ENCODE assay signal across 24 cellular contexts in genomic region chr2:68732533-68732932, GRCh38. TPM values are rescaled to one million over a fixed set of nuclear protein-coding genes. Genes with fewer than 3 reads are reported as not detected.
DNase-seq lines count a peak whose midpoint lies in the region; ATAC-seq and TF ChIP-seq lines count a peak whose summit lies in the region.
"Had no signal": no experiment of that assay in that cellular context is flagged by ENCODE, and none has a peak within 500 bp of the region (broad histone marks: within the 10 kb centered on the region; RNA-seq: fewer than 3 reads in every experiment).

No MANE protein-coding gene starts in this region.

- no peaks in the 10 kb centered on the region for H3K27me3 ChIP-seq in effector memory CD4-positive, alpha-beta T cell (replicated peaks; ENCODE audit: control insufficient read depth, insufficient read depth, low read length, poor library complexity, severe bottlenecking)
- H3K27me3 ChIP-seq in neutrophil (no peaks in the 10 kb centered on the region), aorta (ENCODE audit: control insufficient read depth in 1 of 2, insufficient read depth in 2 of 2, low read length in 1 of 2) (no peaks in the 10 kb centered on the region)
- H3K27me3 ChIP-seq: sigmoid colon, thyroid gland had no signal

- CTCF ChIA-PET in activated CD8-positive, alpha-beta memory T cell treated with anti-CD3 and anti-CD28 coated beads, Interleukin-2, amount 10 ng/mL, durations not matched to agents 7 days and 5 days (lab: Charles Lee) = interaction anchor here (1.2 to 4.7 kb wide), 6 partner anchors 9 to 23 kb away, joined by 4 to 34 read pairs (median 18); no protein-coding TSS in a partner anchor

- TF ChIP-seq CTCF in neutrophil (IDR thresholded peaks at IDR 0.05) = no peak

- peaks cover 31% of the 10 kb centered on the region for H3K4me1 Mint-ChIP-seq in activated CD8-positive, alpha-beta memory T cell treated with anti-CD3 and anti-CD28 coated beads, Interleukin-2, amount 10 ng/mL, durations not matched to agents 7 days and 5 days
- H3K4me1 Mint-ChIP-seq: neural crest cell had no signal

- peak overlapping the region; percentile 88 for H3K27ac ChIP-seq in effector memory CD4-positive, alpha-beta T cell (ENCODE audit: insufficient read depth, low read length, poor library complexity, severe bottlenecking)
- H3K27ac ChIP-seq in neutrophil (peak overlapping the region; percentile 91), aorta (ENCODE audit: low read depth in 1 of 2, low read length in 2 of 2) (no peak overlapping the region)
- H3K27ac ChIP-seq: KMS-11, thyroid gland had no signal

- intact Hi-C loops in aorta (cut with DNase I) = no loop called here

- peaks cover 19% of the 10 kb centered on the region for H3K36me3 Mint-ChIP-seq in activated CD8-positive, alpha-beta memory T cell treated with anti-CD3 and anti-CD28 coated beads, Interleukin-2, amount 10 ng/mL, durations not matched to agents 7 days and 5 days

- H3K4me3 Mint-ChIP-seq in activated CD8-positive, alpha-beta memory T cell treated with anti-CD3 and anti-CD28 coated beads, Interleukin-2, amount 10 ng/mL, durations not matched to agents 7 days and 5 days = no peak overlapping the region
- H3K4me3 Mint-ChIP-seq: activated naive CD8-positive, alpha-beta T cell treated with anti-CD3 and anti-CD28 coated beads, Interleukin-2, amount 10 ng/mL, durations not matched to agents 7 days and 5 days; neural crest cell; T-cell had no signal

- no peaks in the 10 kb centered on the region for H3K27me3 Mint-ChIP-seq in activated CD8-positive, alpha-beta memory T cell treated with anti-CD3 and anti-CD28 coated beads, Interleukin-2, amount 10 ng/mL, durations not matched to agents 7 days and 5 days
- H3K27me3 Mint-ChIP-seq: activated naive CD8-positive, alpha-beta T cell treated with anti-CD3 and anti-CD28 coated beads, Interleukin-2, amount 10 ng/mL, durations not matched to agents 7 days and 5 days; T-cell had no signal

- no peaks in the 10 kb centered on the region for H3K9me3 ChIP-seq in effector memory CD4-positive, alpha-beta T cell (ENCODE audit: control insufficient read depth, low read length)
- H3K9me3 ChIP-seq in neutrophil (no peaks in the 10 kb centered on the region), aorta (ENCODE audit: control insufficient read depth, low read length) (no peaks in the 10 kb centered on the region)
- H3K9me3 ChIP-seq: HAP-1, sigmoid colon, thyroid gland had no signal

- ATAC-seq in activated CD8-positive, alpha-beta memory T cell treated with anti-CD3 and anti-CD28 coated beads, Interleukin-2, amount 10 ng/mL, durations not matched to agents 7 days and 5 days = no peak
- peak; percentile 19 for ATAC-seq in aorta (ENCODE audit: low FRiP score)
- ATAC-seq in HG02759 (IDR thresholded peaks at IDR 0.05; ENCODE audit: unreplicated experiment) = no peak
- ATAC-seq: T-cell had no signal

- no peaks in the 10 kb centered on the region for H3K36me3 ChIP-seq in effector memory CD4-positive, alpha-beta T cell (ENCODE audit: control insufficient read depth, insufficient read depth, low read length)
- no peaks in the 10 kb centered on the region for H3K36me3 ChIP-seq in neutrophil
- H3K36me3 ChIP-seq in aorta (ENCODE audit: control insufficient read depth in 1 of 2, insufficient read depth in 2 of 2, low read length in 1 of 2) = no peaks in the 10 kb centered on the region
- H3K36me3 ChIP-seq: HAP-1, sigmoid colon, thyroid gland had no signal

- peak; percentile 37 for DNase-seq in activated CD8-positive, alpha-beta memory T cell treated with anti-CD3 and anti-CD28 coated beads, Interleukin-2, amount 10 ng/mL, durations not matched to agents 7 days and 5 days
- DNase-seq in activated CD8-positive, alpha-beta memory T cell treated with anti-CD3 and anti-CD28 coated beads, Interleukin-2, amount 50 U/mL, for 4 hours = no peak
- DNase-seq in effector memory CD4-positive, alpha-beta T cell = no peak
- DNase-seq in aorta = no peak
- DNase-seq in mucosa of gallbladder (ENCODE audit: low spot score) = no peak
- no peak for DNase-seq in GM03348 (ENCODE audit: low spot score)
- DNase-seq: activated effector memory CD4-positive, alpha-beta T cell treated with anti-CD3 and anti-CD28 coated beads, Interleukin-2, amount 50 U/mL, for 16 hours; activated naive CD8-positive, alpha-beta T cell treated with anti-CD3 and anti-CD28 coated beads, Interleukin-2, amount 10 ng/mL, durations not matched to agents 7 days and 5 days; activated T-cell treated with anti-CD3 and anti-CD28 coated beads, Interleukin-2, amount 50 U/mL, for 1 hour; cerebellar nuclear complex; DMS153; NCI-H1417 treated with DMSO at 0.1 percent for 48 hours; NCI-H345; sigmoid colon; stimulated activated naive CD4-positive, alpha-beta T cell treated with Interleukin-2 at 50 U/mL for 16 hours; T-cell; thyroid gland had no signal

- H3K4me3 ChIP-seq in effector memory CD4-positive, alpha-beta T cell (ENCODE audit: insufficient read depth, low read depth, low read length, poor library complexity, severe bottlenecking) = no peak overlapping the region
- no peak overlapping the region for H3K4me3 ChIP-seq in neutrophil (ENCODE audit: low read depth in 1 of 2, low read length in 1 of 2)
- no peak overlapping the region for H3K4me3 ChIP-seq in aorta (ENCODE audit: low read length in 2 of 2)
- H3K4me3 ChIP-seq: HAP-1, sigmoid colon, thyroid gland had no signal

- H3K9me3 Mint-ChIP-seq in activated CD8-positive, alpha-beta memory T cell treated with anti-CD3 and anti-CD28 coated beads, Interleukin-2, amount 10 ng/mL, durations not matched to agents 7 days and 5 days (ENCODE audit: low read depth) = no peaks in the 10 kb centered on the region
- H3K9me3 Mint-ChIP-seq: activated naive CD8-positive, alpha-beta T cell treated with anti-CD3 and anti-CD28 coated beads, Interleukin-2, amount 10 ng/mL, durations not matched to agents 7 days and 5 days; neural crest cell; T-cell had no signal

- H3K27ac Mint-ChIP-seq in activated CD8-positive, alpha-beta memory T cell treated with anti-CD3 and anti-CD28 coated beads, Interleukin-2, amount 10 ng/mL, durations not matched to agents 7 days and 5 days = no peak overlapping the region
- H3K27ac Mint-ChIP-seq: activated naive CD8-positive, alpha-beta T cell treated with anti-CD3 and anti-CD28 coated beads, Interleukin-2, amount 10 ng/mL, durations not matched to agents 7 days and 5 days had no signal

- H3K4me1 ChIP-seq in effector memory CD4-positive, alpha-beta T cell (ENCODE audit: control insufficient read depth, insufficient read depth, low read length, poor library complexity, severe bottlenecking) = peaks cover 33% of the 10 kb centered on the region
- H3K4me1 ChIP-seq in neutrophil (ENCODE audit: control insufficient read depth in 1 of 2, insufficient read depth in 1 of 2, low read depth in 1 of 2, low read length in 1 of 2) (peaks cover 61 to 64% of the 10 kb centered on the region in 2 experiments), aorta (ENCODE audit: control insufficient read depth in 1 of 2, insufficient read depth in 2 of 2, low read length in 2 of 2) (no peaks in the 10 kb centered on the region)
- H3K4me1 ChIP-seq: HAP-1, sigmoid colon, thyroid gland had no signal

- WGBS in aorta, 2 donors = 92% methylated on average over 8 of the region's 8 CpGs

RNA-seq across cellular contexts. Expression of gene ARHGAP25, which starts 2.1 kb away (rescaled TPM):
- 100 to 1,000 TPM in 1 of 2 experiments, 10 to 100 TPM in 1; 90.2 to 126 TPM for total RNA-seq in activated CD8-positive, alpha-beta memory T cell treated with anti-CD3 and anti-CD28 coated beads, Interleukin-2, amount 10 ng/mL, durations not matched to agents 7 days and 5 days
- 10 to 100 TPM in 1 of 2 donors, 1 to 10 TPM in 1; 6.8 to 21.1 TPM for total RNA-seq in aorta
- polyA plus RNA-seq in aorta = 1 to 10 TPM; 2.6 to 6.0 TPM
- total RNA-seq in mucosa of gallbladder = 12.6 TPM
- total RNA-seq: G401, HT1080 had no signal

Comparison
In these comparisons a context has a peak if more than half of its experiments do, and no peak if none do; other contexts are left out.
1. H3K27ac ChIP-seq: peak in effector memory CD4-positive, alpha-beta T cell (single experiment) and neutrophil (single experiment); none in aorta (0 of 2).